ENCODE assay signal across 19 cellular contexts in genomic region chr12:52346596-52346995, GRCh38. TPM values are rescaled to one million over a fixed set of nuclear protein-coding genes. Genes with fewer than 3 reads are reported as not detected.
A peak's percentile ranks its signal among the peaks of the same experiment; 100 is the strongest.
DNase-seq lines count a peak whose midpoint lies in the region; ATAC-seq, FAIRE-seq and TF ChIP-seq lines count a peak whose summit lies in the region.
"Had no signal": no experiment of that assay in that cellular context is flagged by ENCODE, and none has a peak within 500 bp of the region (broad histone marks: within the 10 kb centered on the region; RNA-seq: fewer than 3 reads in every experiment).

No MANE protein-coding gene starts in this region.

- H3K4me1 ChIP-seq in GM12878 (ENCODE audit: control insufficient read depth, insufficient read depth, low read length), result no peaks in the 10 kb centered on the region
- H3K4me1 ChIP-seq in CD8-positive, alpha-beta memory T cell (ENCODE audit: insufficient read depth, low read length), result peaks cover 10% of the 10 kb centered on the region

- 8% methylated on average over 4 of the region's 4 CpGs for WGBS in GM12878 (ENCODE audit: insufficient coverage, insufficient replicate concordance, low lambda C conversion rate, missing lambda C conversion rate)

- intact Hi-C loops in GM12878 (cut with micrococcal nuclease; ENCODE audit: unreplicated experiment), result no loop called here
- intact Hi-C loops in sciatic nerve (cut with DNase I), result no loop called here

- H2AFZ ChIP-seq in GM12878 (ENCODE audit: control insufficient read depth, low read depth, low read length), result no peak overlapping the region
- H2AFZ ChIP-seq: parathyroid adenoma had no signal

- SMC1A ChIA-PET in GM12878 (lab: Charles Lee; ENCODE audit: uncharacterized antibody, unreplicated experiment), result interaction anchor here (0.7 kb wide), 1 partner anchor 103 kb away, joined by 3 read pairs; no protein-coding TSS in a partner anchor

- no peak overlapping the region for H3K4me2 ChIP-seq in GM12878 (ENCODE audit: control insufficient read depth, insufficient read depth)
- H3K4me2 ChIP-seq: KMS-11 had no signal

- H3K4me3 Mint-ChIP-seq in CD8-positive, alpha-beta memory T cell, result no peak overlapping the region
- H3K4me3 Mint-ChIP-seq: CD4-positive, alpha-beta memory T cell had no signal

- no peak for TF ChIP-seq RAD21 in GM12878 (IDR thresholded peaks at IDR 0.05; ENCODE audit: insufficient read depth, low read depth, low read length)

- H3K79me2 ChIP-seq in GM12878 (ENCODE audit: control insufficient read depth, insufficient read depth, low read length), result no peaks in the 10 kb centered on the region
- H3K79me2 ChIP-seq: parathyroid adenoma had no signal

- no peaks in the 10 kb centered on the region for H3K9me3 ChIP-seq in GM12878 (replicated peaks; ENCODE audit: control insufficient read depth, insufficient read depth, low read length)
- no peaks in the 10 kb centered on the region for H3K9me3 ChIP-seq in CD8-positive, alpha-beta memory T cell (ENCODE audit: low read length)

- ATAC-seq in GM12878 (peak; percentile 84), sciatic nerve (no peak)
- ATAC-seq: SK-N-SH treated with all-trans-retinoic acid at 6 μM for 48 hours had no signal

- RAD21 ChIA-PET in GM12878 (lab: Charles Lee; ENCODE audit: unreplicated experiment), result no interaction called here

- peaks cover 8 to 17% of the 10 kb centered on the region in 2 donors for H3K27me3 Mint-ChIP-seq in CD8-positive, alpha-beta memory T cell

- no peak for TF ChIP-seq POLR2A in GM12878 (IDR thresholded peaks at IDR 0.05; ENCODE audit: low read depth, low read length)

- H3K27ac ChIP-seq in GM12878 (ENCODE audit: control insufficient read depth, insufficient read depth), result no peak overlapping the region
- H3K27ac ChIP-seq in CD8-positive, alpha-beta memory T cell (ENCODE audit: low read depth, low read length), result no peak overlapping the region
- H3K27ac ChIP-seq: HL-60, KMS-11, parathyroid adenoma had no signal

- no peaks in the 10 kb centered on the region for H3K36me3 Mint-ChIP-seq in CD8-positive, alpha-beta memory T cell
- H3K36me3 Mint-ChIP-seq: CD4-positive, alpha-beta memory T cell had no signal

- H3K4me3 ChIP-seq in GM12878, result no peak overlapping the region
- no peak overlapping the region for H3K4me3 ChIP-seq in CD8-positive, alpha-beta memory T cell (ENCODE audit: low read length)

- TF ChIP-seq CTCF in GM12878 (IDR thresholded peaks at IDR 0.05 in 2 of 3, conservative IDR thresholded peaks at IDR 0.05 in 1 of 3; ENCODE audit: control insufficient read depth in 2 of 3, extremely low read depth in 1 of 3, insufficient read depth in 1 of 3, low read depth in 3 of 3, low read length in 3 of 3), result no peak

- CTCF ChIA-PET in GM12878 (lab: Yijun Ruan, JAX), result interaction anchor here (1.0 kb wide), 1 partner anchor 10 kb away, joined by 3 read pairs; no protein-coding TSS in a partner anchor
- CTCF ChIA-PET in CD8-positive, alpha-beta memory T cell (lab: Charles Lee), result interaction anchor here (1.3 kb wide), 1 partner anchor 26 kb away, joined by 3 read pairs; no protein-coding TSS in a partner anchor

- no peak overlapping the region for H3K27ac Mint-ChIP-seq in CD8-positive, alpha-beta memory T cell
- H3K27ac Mint-ChIP-seq: CD4-positive, alpha-beta memory T cell had no signal

- TF ChIP-seq EP300 in GM12878 (IDR thresholded peaks at IDR 0.05; ENCODE audit: borderline replicate concordance in 1 of 2, control insufficient read depth in 1 of 2, low read depth in 2 of 2, low read length in 2 of 2), result no peak

- no peak overlapping the region for H3K9ac ChIP-seq in GM12878 (ENCODE audit: control insufficient read depth, insufficient read depth, low read length)
- H3K9ac ChIP-seq: KMS-11, parathyroid adenoma had no signal

- FAIRE-seq in GM12878 (lab: Jason Lieb, UNC), result no peak

- no peaks in the 10 kb centered on the region for H3K36me3 ChIP-seq in GM12878 (ENCODE audit: control insufficient read depth in 2 of 2, insufficient read depth in 2 of 2, low read length in 1 of 2)
- no peaks in the 10 kb centered on the region for H3K36me3 ChIP-seq in CD8-positive, alpha-beta memory T cell (ENCODE audit: insufficient read depth, low read length)

- in situ Hi-C loops in GM12878 (cut with MboI), result no loop called here

- H3K4me1 Mint-ChIP-seq in CD8-positive, alpha-beta memory T cell, result peaks cover 12 to 28% (median 18%) of the 10 kb centered on the region in 3 donors

- H4K20me1 ChIP-seq in GM12878 (ENCODE audit: control insufficient read depth, insufficient read depth), result no peaks in the 10 kb centered on the region

- no peaks in the 10 kb centered on the region; a peak in 1 of 4 replicates for H3K27me3 ChIP-seq in GM12878 (replicated peaks in 1 of 2; ENCODE audit: control insufficient read depth in 2 of 2, insufficient read depth in 2 of 2, low read length in 1 of 2)
- no peaks in the 10 kb centered on the region for H3K27me3 ChIP-seq in CD8-positive, alpha-beta memory T cell (ENCODE audit: insufficient read depth, low read length, poor library complexity, severe bottlenecking)

- POLR2A ChIA-PET in GM12878 (lab: Charles Lee), result interaction anchor here (1.2 kb wide), 1 partner anchor 10 kb away, joined by 3 read pairs; no protein-coding TSS in a partner anchor
- POLR2A ChIA-PET in CD8-positive, alpha-beta memory T cell (lab: Charles Lee), result no interaction called here

- H3K9me3 Mint-ChIP-seq in CD8-positive, alpha-beta memory T cell, result peaks cover 0 to 3% (median 0%) of the 10 kb centered on the region in 5 donors

- DNase-seq in DMS53 (lab: John Stamatoyannopoulos, UW) (peak; percentile 28), DMS53 treated with DMSO at 0.1 percent for 48 hours (lab: John Stamatoyannopoulos, UW; ENCODE audit: unreplicated experiment) (no peak), GM12878 (ENCODE audit: low read depth, low spot score) (peak; percentile 16), kidney tubule cell (ENCODE audit: low spot score) (peak; percentile 13), sciatic nerve (ENCODE audit: low spot score) (peak; percentile 14), cerebellum (ENCODE audit: low spot score) (no peak), NCI-H1436 (lab: John Stamatoyannopoulos, UW) (no peak)
- no peak for DNase-seq in CD8-positive, alpha-beta memory T cell
- DNase-seq: 8988T; activated CD8-positive, alpha-beta memory T cell treated with anti-CD3 and anti-CD28 coated beads for 24 hours; CD4-positive, alpha-beta memory T cell; effector memory CD4-positive, alpha-beta T cell; GDM1; NCI-H1417; NCI-H446 had no signal

- BruUV-seq in GM12878 (replicated peaks; lab: Mats Ljungman, UMichigan), result no TSS peak

RNA-seq across cellular contexts. Expression of gene KRT85, which starts 20.7 kb away (rescaled TPM):
- not detected in 2 replicates for total RNA-seq in GM12878 (2013; cell fraction: nucleolus; rRNA removed)
- total RNA-seq in GM12878 (2014; rRNA removed) (0.06 TPM in 1 of 2 replicates, not detected in the other), GM12878 (2014; rRNA removed; fragmentation: Illumina TruSeq; extraction: Trizol) (not detected in 2 replicates), GM12878 (2021) (0.15 TPM in 1 of 2 replicates, not detected in the other), sciatic nerve (not detected), cerebellum (not detected)
- not detected for polyA plus RNA-seq in GM12878 (2011; ENCODE audit: low read depth)
- polyA plus RNA-seq in GM12878 (2011; rRNA removed) (0.06 and 0.18 TPM in 2 replicates), GM12878 (2014; fragmentation: Illumina TruSeq; extraction: Trizol) (not detected in 2 replicates), GM12878 (2014; fragmentation: Nextera tagmentation; extraction: Ambion mirVana) (not detected), GM12878 (2014; rRNA removed) (0.04 TPM in 1 of 2 replicates, not detected in the other), GM12878 (2016; fragmentation: Nextera tagmentation; extraction: Ambion mirVana) (under 1 TPM in 1 of 2 experiments, not detected in 1; 0.05 TPM)
- polyA plus RNA-seq in GM12878 (2011; cell fraction: cytosol; rRNA removed), result 0.06 and 0.32 TPM in 2 replicates
- polyA plus RNA-seq in GM12878 (2011; cell fraction: nucleus; rRNA removed), result 0.15 TPM in 1 of 2 replicates, not detected in the other
- not detected in 2 replicates for polyA plus RNA-seq in GM12878 (2012)
- polyA minus RNA-seq in GM12878 (2011; rRNA and poly(A)+ RNA removed), result not detected in 2 replicates
- not detected in 2 replicates for polyA minus RNA-seq in GM12878 (2011; cell fraction: cytosol; rRNA and poly(A)+ RNA removed)
- polyA minus RNA-seq in GM12878 (2011; cell fraction: nucleus; rRNA and poly(A)+ RNA removed), result not detected in 2 replicates
- total RNA-seq in CD8-positive, alpha-beta memory T cell, result not detected
- not detected for polyA plus RNA-seq in CD8-positive, alpha-beta memory T cell
- total RNA-seq: CD4-positive, alpha-beta memory T cell had no signal
- polyA plus RNA-seq: CD4-positive, alpha-beta memory T cell had no signal

RNA-seq across cellular contexts. Expression of gene KRT83, which starts 25.4 kb away (rescaled TPM):
- total RNA-seq in GM12878 (2013; cell fraction: nucleolus; rRNA removed), result not detected in 2 replicates
- total RNA-seq in GM12878 (2014; rRNA removed) (not detected in 2 replicates), GM12878 (2014; rRNA removed; fragmentation: Illumina TruSeq; extraction: Trizol) (not detected in 2 replicates), GM12878 (2021) (not detected in 2 replicates), sciatic nerve (not detected), cerebellum (not detected)
- not detected for polyA plus RNA-seq in GM12878 (2011; ENCODE audit: low read depth)
- polyA plus RNA-seq in GM12878 (2011; rRNA removed) (not detected in 2 replicates), GM12878 (2014; fragmentation: Illumina TruSeq; extraction: Trizol) (not detected in 2 replicates), GM12878 (2014; fragmentation: Nextera tagmentation; extraction: Ambion mirVana) (not detected), GM12878 (2014; rRNA removed) (not detected in 2 replicates), GM12878 (2016; fragmentation: Nextera tagmentation; extraction: Ambion mirVana) (not detected)
- not detected in 2 replicates for polyA plus RNA-seq in GM12878 (2011; cell fraction: cytosol; rRNA removed)
- not detected in 2 replicates for polyA plus RNA-seq in GM12878 (2011; cell fraction: nucleus; rRNA removed)
- polyA plus RNA-seq in GM12878 (2012), result not detected in 2 replicates
- not detected in 2 replicates for polyA minus RNA-seq in GM12878 (2011; rRNA and poly(A)+ RNA removed)
- not detected in 2 replicates for polyA minus RNA-seq in GM12878 (2011; cell fraction: cytosol; rRNA and poly(A)+ RNA removed)
- polyA minus RNA-seq in GM12878 (2011; cell fraction: nucleus; rRNA and poly(A)+ RNA removed), result not detected in 2 replicates
- not detected for total RNA-seq in CD8-positive, alpha-beta memory T cell
- polyA plus RNA-seq in CD8-positive, alpha-beta memory T cell, result not detected
- total RNA-seq: CD4-positive, alpha-beta memory T cell had no signal
- polyA plus RNA-seq: CD4-positive, alpha-beta memory T cell had no signal

RNA-seq across cellular contexts. Expression of gene KRT84, which starts 38.9 kb away (rescaled TPM):
- total RNA-seq in GM12878 (2013; cell fraction: nucleolus; rRNA removed), result not detected in 2 replicates
- total RNA-seq in GM12878 (2014; rRNA removed) (not detected in 2 replicates), GM12878 (2014; rRNA removed; fragmentation: Illumina TruSeq; extraction: Trizol) (not detected in 2 replicates), GM12878 (2021) (not detected in 2 replicates), sciatic nerve (not detected), cerebellum (not detected)
- not detected for polyA plus RNA-seq in GM12878 (2011; ENCODE audit: low read depth)
- polyA plus RNA-seq in GM12878 (2011; rRNA removed) (not detected in 2 replicates), GM12878 (2014; fragmentation: Illumina TruSeq; extraction: Trizol) (not detected in 2 replicates), GM12878 (2014; fragmentation: Nextera tagmentation; extraction: Ambion mirVana) (not detected), GM12878 (2014; rRNA removed) (not detected in 2 replicates), GM12878 (2016; fragmentation: Nextera tagmentation; extraction: Ambion mirVana) (not detected)
- polyA plus RNA-seq in GM12878 (2011; cell fraction: cytosol; rRNA removed), result not detected in 2 replicates
- polyA plus RNA-seq in GM12878 (2011; cell fraction: nucleus; rRNA removed), result not detected in 2 replicates
- not detected in 2 replicates for polyA plus RNA-seq in GM12878 (2012)
- polyA minus RNA-seq in GM12878 (2011; rRNA and poly(A)+ RNA removed), result not detected in 2 replicates
- not detected in 2 replicates for polyA minus RNA-seq in GM12878 (2011; cell fraction: cytosol; rRNA and poly(A)+ RNA removed)
- not detected in 2 replicates for polyA minus RNA-seq in GM12878 (2011; cell fraction: nucleus; rRNA and poly(A)+ RNA removed)
- not detected for total RNA-seq in CD8-positive, alpha-beta memory T cell
- polyA plus RNA-seq in CD8-positive, alpha-beta memory T cell, result not detected
- total RNA-seq: CD4-positive, alpha-beta memory T cell had no signal
- polyA plus RNA-seq: CD4-positive, alpha-beta memory T cell had no signal

RNA-seq across cellular contexts. Expression of gene KRT81, which starts 55.3 kb away (rescaled TPM):
- not detected in 2 replicates for total RNA-seq in GM12878 (2013; cell fraction: nucleolus; rRNA removed)
- not detected in 2 replicates for total RNA-seq in GM12878 (2014; rRNA removed)
- total RNA-seq in GM12878 (2014; rRNA removed; fragmentation: Illumina TruSeq; extraction: Trizol), result not detected in 2 replicates
- 0.15 and 0.35 TPM in 2 replicates for total RNA-seq in GM12878 (2021)
- not detected for polyA plus RNA-seq in GM12878 (2011; ENCODE audit: low read depth)
- polyA plus RNA-seq in GM12878 (2011; rRNA removed), result 0.05 and 0.06 TPM in 2 replicates
- polyA plus RNA-seq in GM12878 (2011; cell fraction: cytosol; rRNA removed), result 0.10 TPM in 2 replicates
- 0.13 and 0.19 TPM in 2 replicates for polyA plus RNA-seq in GM12878 (2011; cell fraction: nucleus; rRNA removed)
- not detected in 2 replicates for polyA plus RNA-seq in GM12878 (2012)
- not detected in 2 replicates for polyA plus RNA-seq in GM12878 (2014; fragmentation: Illumina TruSeq; extraction: Trizol)
- not detected for polyA plus RNA-seq in GM12878 (2014; fragmentation: Nextera tagmentation; extraction: Ambion mirVana)
- polyA plus RNA-seq in GM12878 (2014; rRNA removed), result not detected in 2 replicates
- not detected for polyA plus RNA-seq in GM12878 (2016; fragmentation: Nextera tagmentation; extraction: Ambion mirVana)
- not detected in 2 replicates for polyA minus RNA-seq in GM12878 (2011; rRNA and poly(A)+ RNA removed)
- not detected in 2 replicates for polyA minus RNA-seq in GM12878 (2011; cell fraction: cytosol; rRNA and poly(A)+ RNA removed)
- polyA minus RNA-seq in GM12878 (2011; cell fraction: nucleus; rRNA and poly(A)+ RNA removed), result not detected in 2 replicates
- total RNA-seq in sciatic nerve, result not detected
- total RNA-seq in cerebellum, result not detected
- total RNA-seq in CD8-positive, alpha-beta memory T cell, result not detected
- not detected for polyA plus RNA-seq in CD8-positive, alpha-beta memory T cell
- total RNA-seq: CD4-positive, alpha-beta memory T cell had no signal
- polyA plus RNA-seq: CD4-positive, alpha-beta memory T cell had no signal

RNA-seq across cellular contexts. Expression of gene KRT82, which starts 59.5 kb away (rescaled TPM):
- total RNA-seq in GM12878 (2013; cell fraction: nucleolus; rRNA removed), result not detected in 2 replicates
- total RNA-seq in GM12878 (2014; rRNA removed) (not detected in 2 replicates), GM12878 (2014; rRNA removed; fragmentation: Illumina TruSeq; extraction: Trizol) (not detected in 2 replicates), GM12878 (2021) (not detected in 2 replicates), sciatic nerve (not detected), cerebellum (not detected)
- not detected for polyA plus RNA-seq in GM12878 (2011; ENCODE audit: low read depth)
- polyA plus RNA-seq in GM12878 (2011; rRNA removed) (not detected in 2 replicates), GM12878 (2014; fragmentation: Illumina TruSeq; extraction: Trizol) (not detected in 2 replicates), GM12878 (2014; fragmentation: Nextera tagmentation; extraction: Ambion mirVana) (not detected), GM12878 (2014; rRNA removed) (not detected in 2 replicates), GM12878 (2016; fragmentation: Nextera tagmentation; extraction: Ambion mirVana) (not detected)
- polyA plus RNA-seq in GM12878 (2011; cell fraction: cytosol; rRNA removed), result 0.01 TPM in 1 of 2 replicates, not detected in the other
- not detected in 2 replicates for polyA plus RNA-seq in GM12878 (2011; cell fraction: nucleus; rRNA removed)
- polyA plus RNA-seq in GM12878 (2012), result not detected in 2 replicates
- polyA minus RNA-seq in GM12878 (2011; rRNA and poly(A)+ RNA removed), result not detected in 2 replicates
- not detected in 2 replicates for polyA minus RNA-seq in GM12878 (2011; cell fraction: cytosol; rRNA and poly(A)+ RNA removed)
- not detected in 2 replicates for polyA minus RNA-seq in GM12878 (2011; cell fraction: nucleus; rRNA and poly(A)+ RNA removed)
- total RNA-seq in CD8-positive, alpha-beta memory T cell, result not detected
- not detected for polyA plus RNA-seq in CD8-positive, alpha-beta memory T cell
- total RNA-seq: CD4-positive, alpha-beta memory T cell had no signal
- polyA plus RNA-seq: CD4-positive, alpha-beta memory T cell had no signal

Comparison
In these comparisons a context has a peak if more than half of its experiments do, and no peak if none do; other contexts are left out.
1. DNase-seq: peak in DMS53 (single experiment), GM12878 (single experiment), kidney tubule cell (single experiment) and sciatic nerve (single experiment); none in DMS53 treated with DMSO at 0.1 percent for 48 hours (single experiment), cerebellum (single experiment), CD8-positive, alpha-beta memory T cell (0 of 5) and NCI-H1436 (single experiment).